Comparison of ENCODE assay signal across 8 cellular contexts in genomic region chr20:21302645-21303060, GRCh38. TPM values are rescaled to one million over a fixed set of nuclear protein-coding genes. Genes with fewer than 3 reads are reported as not detected.
DNase-seq lines count a peak whose midpoint lies in the region; ATAC-seq and TF ChIP-seq lines count a peak whose summit lies in the region.

No MANE protein-coding gene starts in this region.

- no peaks in the 10 kb centered on the region for H3K27me3 ChIP-seq in CD8-positive, alpha-beta T cell (ENCODE audit: insufficient read depth, low read length)
- H3K27me3 ChIP-seq in left ventricle myocardium inferior (ENCODE audit: low read depth): no peaks in the 10 kb centered on the region
- H3K27me3 ChIP-seq in skeletal muscle satellite cell (ENCODE audit: control insufficient read depth, insufficient read depth, low read length): peaks cover 3% of the 10 kb centered on the region

- H3K4me1 Mint-ChIP-seq in CD8-positive, alpha-beta T cell (ENCODE audit: low read depth): peaks cover 22% of the 10 kb centered on the region
- peaks cover 19% of the 10 kb centered on the region for H3K4me1 Mint-ChIP-seq in HFFc6 (ENCODE audit: low read depth)
- peaks cover 18% of the 10 kb centered on the region for H3K4me1 Mint-ChIP-seq in WTC11

- H3K27me3 Mint-ChIP-seq in CD8-positive, alpha-beta T cell (ENCODE audit: low read depth): peaks cover 2% of the 10 kb centered on the region
- H3K27me3 Mint-ChIP-seq in HFFc6 (ENCODE audit: insufficient read depth) (no peaks in the 10 kb centered on the region; the same call in 1 of the 2 replicates), WTC11 (ENCODE audit: low read depth) (no peaks in the 10 kb centered on the region)

- H3K36me3 Mint-ChIP-seq in CD8-positive, alpha-beta T cell: peaks cover 21% of the 10 kb centered on the region
- H3K36me3 Mint-ChIP-seq in HFFc6 (ENCODE audit: low read depth) (peaks cover 19% of the 10 kb centered on the region; the same call in 1 of the 2 replicates), WTC11 (peaks cover 9% of the 10 kb centered on the region)

- TF ChIP-seq CTCF in CD8-positive, alpha-beta T cell (IDR thresholded peaks at IDR 0.05): no peak
- no peak for TF ChIP-seq CTCF in HFFc6 (IDR thresholded peaks at IDR 0.05)
- TF ChIP-seq CTCF in WTC11 (IDR thresholded peaks at IDR 0.05): no peak
- no peak for TF ChIP-seq CTCF in left ventricle myocardium inferior (IDR thresholded peaks at IDR 0.05; ENCODE audit: borderline replicate concordance)

- POLR2A ChIA-PET in CD8-positive, alpha-beta T cell (lab: Charles Lee): interaction anchor here (1.2 to 1.5 kb wide), 3 partner anchors 17 to 88 kb away, joined by 3 to 4 read pairs (median 4); no protein-coding TSS in a partner anchor
- POLR2A ChIA-PET in WTC11 (lab: Charles Lee): interaction anchor here (0.7 to 1.0 kb wide), 3 partner anchors 9 to 1306 kb away, joined by 3 to 19 read pairs (median 3); no protein-coding TSS in a partner anchor

- peak overlapping the region; percentile 98 for H3K9ac ChIP-seq in skeletal muscle satellite cell (ENCODE audit: low read depth, low read length)

- no peaks in the 10 kb centered on the region for H3K9me3 Mint-ChIP-seq in CD8-positive, alpha-beta T cell
- no peaks in the 10 kb centered on the region for H3K9me3 Mint-ChIP-seq in HFFc6
- H3K9me3 Mint-ChIP-seq in WTC11: no peaks in the 10 kb centered on the region

- H3K27ac Mint-ChIP-seq in CD8-positive, alpha-beta T cell: peak overlapping the region; percentile 99
- H3K27ac Mint-ChIP-seq in HFFc6: peak overlapping the region; percentile 99
- peak overlapping the region; percentile 9; the same call in 1 of the 2 replicates for H3K27ac Mint-ChIP-seq in WTC11

- H3K9me3 ChIP-seq in CD8-positive, alpha-beta T cell (ENCODE audit: low read length): no peaks in the 10 kb centered on the region
- H3K9me3 ChIP-seq in left ventricle myocardium inferior (replicated peaks): no peaks in the 10 kb centered on the region
- H3K9me3 ChIP-seq in skeletal muscle satellite cell (replicated peaks; ENCODE audit: low read length): no peaks in the 10 kb centered on the region

- CTCF ChIA-PET in CD8-positive, alpha-beta T cell (lab: Charles Lee): interaction anchor here (0.9 kb wide), 1 partner anchor 20 kb away, joined by 3 read pairs; no protein-coding TSS in a partner anchor
- CTCF ChIA-PET in WTC11 (lab: Charles Lee): interaction anchor here (0.6 to 1.9 kb wide), 4 partner anchors 67 to 254 kb away, joined by 3 to 9 read pairs (median 4); no protein-coding TSS in a partner anchor

- H3K4me3 ChIP-seq in CD8-positive, alpha-beta T cell (ENCODE audit: low read depth, low read length): peak overlapping the region; percentile 92
- peak overlapping the region; percentile 91 for H3K4me3 ChIP-seq in left ventricle myocardium inferior
- H3K4me3 ChIP-seq in skeletal muscle satellite cell (ENCODE audit: low read length): peak overlapping the region; percentile 89

- peak overlapping the region; percentile 98 for H3K4me3 Mint-ChIP-seq in CD8-positive, alpha-beta T cell
- H3K4me3 Mint-ChIP-seq in HFFc6 (peak overlapping the region; percentile 93), WTC11 (peak overlapping the region; percentile 96)

- H3K4me2 ChIP-seq in skeletal muscle satellite cell (ENCODE audit: low read length): peak overlapping the region; percentile 98

- peak overlapping the region; percentile 94 for H3K27ac ChIP-seq in CD8-positive, alpha-beta T cell (ENCODE audit: low read depth, low read length)
- peak overlapping the region; percentile 97 for H3K27ac ChIP-seq in left ventricle myocardium inferior (replicated peaks)

- H3K36me3 ChIP-seq in CD8-positive, alpha-beta T cell (ENCODE audit: insufficient read depth, low read length): no peaks in the 10 kb centered on the region
- H3K36me3 ChIP-seq in left ventricle myocardium inferior (no peaks in the 10 kb centered on the region), skeletal muscle satellite cell (ENCODE audit: insufficient read depth, low read length) (no peaks in the 10 kb centered on the region)

- no peak for ATAC-seq in CD8-positive, alpha-beta T cell
- ATAC-seq in WTC11: peak; percentile 23
- ATAC-seq in GM19324 (IDR thresholded peaks at IDR 0.05; ENCODE audit: low FRiP score, unreplicated experiment): no peak

- no peak for DNase-seq in CD8-positive, alpha-beta T cell
- DNase-seq in HFFc6 (no peak), WTC11 (ENCODE audit: low spot score) (no peak), left ventricle myocardium inferior (no peak), NCI-H82 (lab: John Stamatoyannopoulos, UW) (no peak), OCI-M2 (lab: John Stamatoyannopoulos, UW; ENCODE audit: unreplicated experiment) (no peak)

- intact Hi-C loops in CD8-positive, alpha-beta T cell (cut with DNase I, micrococcal nuclease): loop anchor here (2.0 to 10.0 kb wide), 10 partner anchors 62 to 1288 kb away; partner anchors contain the start of genes KIZ (in 2 of the 2), RALGAPA2 (in 2 of the 2), CFAP61 (in 1 of the 2) and CRNKL1 (in 1 of the 2)
- intact Hi-C loops in left ventricle myocardium inferior (cut with micrococcal nuclease): no loop called here

- peaks cover 23% of the 10 kb centered on the region for H3K4me1 ChIP-seq in CD8-positive, alpha-beta T cell (ENCODE audit: insufficient read depth, low read length)
- H3K4me1 ChIP-seq in left ventricle myocardium inferior: peaks cover 31% of the 10 kb centered on the region
- H3K4me1 ChIP-seq in skeletal muscle satellite cell (ENCODE audit: control insufficient read depth, insufficient read depth, low read length): peaks cover 16% of the 10 kb centered on the region

TF ChIP-seq in WTC11, 78 proteins besides CTCF, POLR2A, EP300 and RAD21:
- TF ChIP-seq NFE2L1 (CRISPR knock-in tag; IDR thresholded peaks at IDR 0.05): no peak
- TF ChIP-seq ZNF396 (CRISPR knock-in tag; IDR thresholded peaks at IDR 0.05; ENCODE audit: borderline replicate concordance): no peak

RNA-seq across cellular contexts. Expression of gene XRN2, which starts 0.5 kb away (rescaled TPM):
- total RNA-seq in CD8-positive, alpha-beta T cell: 10 to 100 TPM; 52.1 to 54.2 TPM
- total RNA-seq in HFFc6 (2021; fragmentation: NEBNext Ultra II Directional; extraction: Animal tissue kit (Norgen Biotek cat#: 25700)): 10 to 100 TPM; 53.3 to 66.1 (median 60.3) TPM
- total RNA-seq in WTC11 (2021) (100 to 118 TPM (median 101 TPM) in 3 replicates), left ventricle myocardium inferior (33.7 TPM)
- 69.5 and 87.7 TPM in 2 replicates for total RNA-seq in skeletal muscle satellite cell (2012; rRNA removed)

Comparison
In these comparisons a context has a peak if more than half of its experiments do, and no peak if none do; other contexts are left out.
1. H3K27ac Mint-ChIP-seq: peak in every context shown above with its lines; median percentile 99 in CD8-positive, alpha-beta T cell; 99 in HFFc6; 9 in WTC11.